20 cellular contexts compared by ENCODE assay signal in the genomic region with DNA sequence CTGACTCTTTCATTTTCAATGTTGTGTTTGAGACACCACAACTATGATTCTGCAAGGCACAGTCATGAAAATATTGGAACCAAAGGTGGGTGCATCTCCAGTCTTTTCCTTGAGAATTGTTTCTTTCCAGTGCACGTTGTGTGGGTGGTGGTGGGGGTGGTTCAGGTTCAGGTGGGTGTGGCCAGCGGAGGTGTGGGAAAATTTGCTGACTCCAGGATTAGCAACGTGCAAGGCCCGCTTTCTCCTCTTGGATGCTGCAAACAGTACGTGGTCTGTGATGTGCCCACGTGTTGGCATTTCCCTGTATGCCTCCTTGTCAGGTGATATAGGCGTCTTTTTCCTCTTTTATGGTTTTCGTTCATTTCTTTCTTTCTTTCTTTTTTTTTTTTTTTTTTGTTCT. TPM values are rescaled to one million over a fixed set of nuclear protein-coding genes. Genes with fewer than 3 reads are reported as not detected.
A peak's percentile ranks its signal among the peaks of the same experiment; 100 is the strongest.
DNase-seq lines count a peak whose midpoint lies in the region; ATAC-seq, FAIRE-seq and TF ChIP-seq lines count a peak whose summit lies in the region.
"Had no signal": no experiment of that assay in that cellular context is flagged by ENCODE, and none has a peak within 500 bp of the region (broad histone marks: within the 10 kb centered on the region; RNA-seq: fewer than 3 reads in every experiment).

No MANE protein-coding gene starts in this region.

- H2BK5ac ChIP-seq in mesenchymal stem cell (ENCODE audit: low read depth, low read length, poor library complexity, severe bottlenecking) = no peak overlapping the region

- TF ChIP-seq POLR2A in HepG2 (IDR thresholded peaks at IDR 0.05; ENCODE audit: insufficient read depth in 1 of 2, low read depth in 2 of 2, low read length in 2 of 2) (no peak), right lobe of liver (IDR thresholded peaks at IDR 0.05) (no peak), K562 (conservative IDR thresholded peaks at IDR 0.05) (no peak)

- H3K36me3 ChIP-seq in HepG2 (replicated peaks in 1 of 2; ENCODE audit: control insufficient read depth in 1 of 2, insufficient read depth in 2 of 2, low read length in 2 of 2) (no peaks in the 10 kb centered on the region), right lobe of liver (no peaks in the 10 kb centered on the region), K562 (ENCODE audit: control insufficient read depth, insufficient read depth, low read length) (no peaks in the 10 kb centered on the region), mesenchymal stem cell (ENCODE audit: control insufficient read depth in 1 of 2, insufficient read depth in 2 of 2, low read depth in 1 of 2, low read length in 2 of 2) (peaks cover 0 to 15% of the 10 kb centered on the region in 2 experiments)
- H3K36me3 ChIP-seq: HAP-1 had no signal

- H4K8ac ChIP-seq in mesenchymal stem cell (ENCODE audit: low read length) = no peak overlapping the region

- FAIRE-seq in HepG2 (lab: Jason Lieb, UNC) (no peak), K562 (lab: Jason Lieb, UNC) (no peak)
- FAIRE-seq: A204.1, D721Med, G401.6, GM12891, GM19239 had no signal

- CTCF ChIA-PET in HepG2 (lab: Yijun Ruan, JAX; ENCODE audit: low intra/inter-chr PET ratio, low total read pairs) = no interaction called here
- CTCF ChIA-PET in K562 (lab: Yijun Ruan, JAX; ENCODE audit: low intra/inter-chr PET ratio) = interaction anchor here (0.7 kb wide), 1 partner anchor 609 kb away, joined by 3 read pairs; no protein-coding TSS in a partner anchor

- no peak overlapping the region for H2BK120ac ChIP-seq in mesenchymal stem cell (ENCODE audit: low read depth, low read length)

- H3K27ac ChIP-seq in HepG2 (ENCODE audit: extremely low read length, insufficient read depth, low read length) = no peak overlapping the region
- H3K27ac ChIP-seq in right lobe of liver = no peak overlapping the region
- no peak overlapping the region for H3K27ac ChIP-seq in K562 (ENCODE audit: extremely low read depth, low read depth, low read length)
- no peak overlapping the region for H3K27ac ChIP-seq in mesenchymal stem cell (ENCODE audit: low read length, poor library complexity, severe bottlenecking)
- H3K27ac ChIP-seq: C4-2B, GM23248, HL-60 had no signal

- TF ChIP-seq EP300 in HepG2 (IDR thresholded peaks at IDR 0.05; ENCODE audit: low read depth in 2 of 2, low read length in 2 of 2) (no peak), HepG2 (CRISPR knock-in tag; IDR thresholded peaks at IDR 0.05; ENCODE audit: borderline replicate concordance) (no peak), K562 (IDR thresholded peaks at IDR 0.05; ENCODE audit: low read length) (no peak)

- H3K4me3 ChIP-seq in HepG2 (replicated peaks in 1 of 3; ENCODE audit: insufficient read depth in 1 of 3, low read depth in 2 of 3, low read length in 3 of 3) (no peak overlapping the region), right lobe of liver (no peak overlapping the region), K562 (no peak overlapping the region), mesenchymal stem cell (ENCODE audit: insufficient read depth in 1 of 2, low read depth in 1 of 2, low read length in 2 of 2) (no peak overlapping the region)
- H3K4me3 ChIP-seq: GM23248, HAP-1 had no signal

- H4K20me1 ChIP-seq in HepG2 (ENCODE audit: insufficient read depth, low read length) (no peaks in the 10 kb centered on the region), K562 (replicated peaks; ENCODE audit: control insufficient read depth, insufficient read depth, low read length) (peaks cover 5% of the 10 kb centered on the region; the same call in 1 of the 2 replicates)

- no peak overlapping the region for H2AK5ac ChIP-seq in mesenchymal stem cell (ENCODE audit: low read length, severe bottlenecking)

- no peak for TF ChIP-seq CTCF in HepG2 (CRISPR knock-in tag; IDR thresholded peaks at IDR 0.05)
- TF ChIP-seq CTCF in right lobe of liver (IDR thresholded peaks at IDR 0.05) = no peak
- TF ChIP-seq CTCF in K562 (IDR thresholded peaks at IDR 0.05 in 2 of 3, conservative IDR thresholded peaks at IDR 0.05 in 1 of 3; ENCODE audit: insufficient read depth in 2 of 3, low read depth in 1 of 3, low read length in 3 of 3) = no peak

- no peak overlapping the region for H3K4ac ChIP-seq in mesenchymal stem cell (ENCODE audit: low read depth in 1 of 2, low read length in 2 of 2)

- POLR2A ChIA-PET in HepG2 (lab: Yijun Ruan, JAX) (no interaction called here), K562 (lab: Yijun Ruan, JAX) (no interaction called here)

- ATAC-seq in HepG2 (no peak), right lobe of liver (no peak), K562 (no peak)
- no peak for ATAC-seq in stimulated activated naive CD8-positive, alpha-beta T cell treated with anti-CD3 and anti-CD28 coated beads, Interleukin-15, Interleukin-2, amounts not matched to agents 100 U/mL and 50 U/mL, for 24 hours

- in situ Hi-C loops in HepG2 (cut with HindIII; ENCODE audit: extremely low pct_ligation_motif_present, low pct_unique_long_range_greater_than_20kb) = no loop called here
- in situ Hi-C loops in K562 (cut with MboI) = no loop called here

- H3K9ac ChIP-seq in HepG2 (ENCODE audit: insufficient read depth, low read depth, low read length) = no peak overlapping the region
- H3K9ac ChIP-seq in K562 (ENCODE audit: insufficient read depth in 1 of 2, low read depth in 2 of 2, low read length in 2 of 2) = no peak overlapping the region
- no peak overlapping the region for H3K9ac ChIP-seq in mesenchymal stem cell (ENCODE audit: low read length)
- H3K9ac ChIP-seq: GM23248 had no signal

- no peak overlapping the region for H2AFZ ChIP-seq in HepG2 (ENCODE audit: low read length)
- no peak overlapping the region for H2AFZ ChIP-seq in K562 (ENCODE audit: low read depth, low read length)
- no peak overlapping the region for H2AFZ ChIP-seq in mesenchymal stem cell (ENCODE audit: low read depth, low read length)
- H2AFZ ChIP-seq: GM23248 had no signal

- H2BK15ac ChIP-seq in mesenchymal stem cell (ENCODE audit: low read depth, poor library complexity, severe bottlenecking) = no peak overlapping the region

- peaks cover 42% of the 10 kb centered on the region for H3K79me1 ChIP-seq in mesenchymal stem cell (replicated peaks; ENCODE audit: low read length, poor library complexity, severe bottlenecking)

- peaks cover 0 to 12% of the 10 kb centered on the region in 2 experiments; a peak in 2 of 5 replicates for H3K27me3 ChIP-seq in HepG2 (ENCODE audit: control insufficient read depth in 1 of 2, insufficient read depth in 2 of 2, low read length in 2 of 2)
- H3K27me3 ChIP-seq in right lobe of liver = no peaks in the 10 kb centered on the region
- H3K27me3 ChIP-seq in K562 (ENCODE audit: control insufficient read depth in 2 of 2, insufficient read depth in 2 of 2, low read length in 2 of 2) = peaks cover 32 to 44% of the 10 kb centered on the region in 2 experiments
- no peaks in the 10 kb centered on the region for H3K27me3 ChIP-seq in mesenchymal stem cell (ENCODE audit: control insufficient read depth in 1 of 2, insufficient read depth in 1 of 2, low read length in 2 of 2)

- H2BK12ac ChIP-seq in mesenchymal stem cell (ENCODE audit: low read length in 2 of 2) = no peak overlapping the region

- TF ChIP-seq RAD21 in HepG2 (CRISPR knock-in tag; IDR thresholded peaks at IDR 0.05) (no peak), K562 (CRISPR knock-in tag; conservative IDR thresholded peaks at IDR 0.05 in 1 of 2, IDR thresholded peaks at IDR 0.05 in 1 of 2) (no peak)

- no peaks in the 10 kb centered on the region for H3K9me3 ChIP-seq in HepG2 (ENCODE audit: low read length)
- H3K9me3 ChIP-seq in right lobe of liver = no peaks in the 10 kb centered on the region
- no peaks in the 10 kb centered on the region for H3K9me3 ChIP-seq in K562 (replicated peaks; ENCODE audit: control insufficient read depth, insufficient read depth, low read depth, low read length)
- H3K9me3 ChIP-seq in mesenchymal stem cell (ENCODE audit: control insufficient read depth, low read length) = no peaks in the 10 kb centered on the region
- H3K9me3 ChIP-seq: Caco-2, HAP-1 had no signal

- H3K79me2 ChIP-seq in HepG2 (ENCODE audit: insufficient read depth, low read length) = no peaks in the 10 kb centered on the region
- H3K79me2 ChIP-seq in K562 (ENCODE audit: control insufficient read depth, insufficient read depth, low read length) = no peaks in the 10 kb centered on the region

- H3K4me2 ChIP-seq in HepG2 (ENCODE audit: low read depth, low read length) = no peak overlapping the region
- H3K4me2 ChIP-seq in K562 (ENCODE audit: insufficient read depth, low read length) = no peak overlapping the region
- no peak overlapping the region for H3K4me2 ChIP-seq in mesenchymal stem cell (ENCODE audit: low read length, poor library complexity, severe bottlenecking)

- no peaks in the 10 kb centered on the region for H3K9me1 ChIP-seq in K562 (ENCODE audit: control insufficient read depth, insufficient read depth, low read length)

- DNase-seq in HepG2 (ENCODE audit: low spot score) = no peak
- no peak for DNase-seq in right lobe of liver
- DNase-seq in K562 (ENCODE audit: extremely low read depth in 1 of 4, low spot score in 3 of 4) = no peak
- DNase-seq in mesenteric fat pad (ENCODE audit: low spot score) = peak; percentile 79
- DNase-seq in amniotic stem cell (lab: John Stamatoyannopoulos, UW) = no peak
- no peak for DNase-seq in stimulated activated naive CD8-positive, alpha-beta T cell treated with anti-CD3 and anti-CD28 coated beads, Interleukin-15, Interleukin-2, amounts not matched to agents 100 U/mL and 50 U/mL, for 24 hours
- DNase-seq in mesenchymal stem cell = no peak
- DNase-seq: AML-193; CD4-positive, alpha-beta T cell; GM23248; IMR-90 had no signal

- no peak overlapping the region for H3K23ac ChIP-seq in mesenchymal stem cell (ENCODE audit: low read length in 2 of 2)

- H3K4me1 ChIP-seq in HepG2 (ENCODE audit: insufficient read depth, low read length) = peaks cover 6% of the 10 kb centered on the region; the same call in 1 of the 2 replicates
- peaks cover 0 to 19% (median 3%) of the 10 kb centered on the region in 4 donors for H3K4me1 ChIP-seq in right lobe of liver
- H3K4me1 ChIP-seq in K562 (replicated peaks in 1 of 2; ENCODE audit: control insufficient read depth in 2 of 2, insufficient read depth in 2 of 2, low read length in 2 of 2) = no peaks in the 10 kb centered on the region; a peak in 1 of 5 replicates
- H3K4me1 ChIP-seq in mesenchymal stem cell (ENCODE audit: control insufficient read depth, insufficient read depth, low read depth, low read length) = peaks cover 3% of the 10 kb centered on the region
- H3K4me1 ChIP-seq: HAP-1 had no signal

- BruUV-seq in HepG2 (replicated peaks; lab: Mats Ljungman, UMichigan) (no TSS peak), K562 (replicated peaks; lab: Mats Ljungman, UMichigan) (no TSS peak)

- no peak overlapping the region for H3K14ac ChIP-seq in mesenchymal stem cell (ENCODE audit: low read length in 2 of 2)

- intact Hi-C loops in HepG2 (cut with micrococcal nuclease; ENCODE audit: unreplicated experiment) = no loop called here
- intact Hi-C loops in right lobe of liver (cut with DNase I) = no loop called here
- intact Hi-C loops in K562 (cut with micrococcal nuclease) = loop anchor here (10.0 kb wide), 1 partner anchor 144 kb away; no protein-coding TSS in a partner anchor

- no peak overlapping the region for H3K18ac ChIP-seq in mesenchymal stem cell (ENCODE audit: low read depth in 1 of 2, low read length in 2 of 2)

- WGBS in HepG2 (ENCODE audit: low lambda C conversion rate) = 58% methylated on average over 8 of the region's 8 CpGs
- WGBS in right lobe of liver (ENCODE audit: insufficient coverage, low coverage, low lambda C conversion rate, missing lambda C conversion rate) = 96% methylated on average over 5 of the region's 8 CpGs
- 7% methylated on average over 7 of the region's 8 CpGs for WGBS in K562 (ENCODE audit: insufficient coverage, low coverage, missing lambda C conversion rate)
- 95% methylated on average over 8 of the region's 8 CpGs for WGBS in mesenchymal stem cell

- no peak overlapping the region for H4K91ac ChIP-seq in mesenchymal stem cell (ENCODE audit: low read length)

RNA-seq across cellular contexts. Expression of a gene that starts 59.1 kb away (rescaled TPM):
- total RNA-seq in HepG2 (2016; rRNA removed; fragmentation: Illumina TruSeq; extraction: Trizol) (not detected in 2 replicates), right lobe of liver (10 to 100 TPM in 3 of 6 experiments, 1 to 10 TPM in 3; 5.3 to 10.8 (median 9.5) TPM), K562 (2014; rRNA removed) (not detected in 2 replicates), K562 (2014; rRNA removed; fragmentation: Illumina TruSeq; extraction: Trizol) (0.18 TPM in 1 of 2 replicates, not detected in the other), K562 (2015; rRNA removed; fragmentation: Illumina TruSeq; extraction: Trizol) (not detected in 2 replicates), K562 (2021) (0.09 and 0.24 TPM in 2 replicates), mesenteric fat pad (16.5 TPM)
- not detected in 2 replicates for total RNA-seq in HepG2 (2016; cell fraction: cytosol; rRNA removed; fragmentation: Illumina TruSeq; extraction: Trizol; ENCODE audit: low read depth)
- not detected in 2 replicates for total RNA-seq in HepG2 (2016; cell fraction: insoluble cytoplasmic fraction; rRNA removed; fragmentation: Illumina TruSeq; extraction: Trizol)
- not detected in 2 replicates for total RNA-seq in HepG2 (2016; cell fraction: membrane; rRNA removed; fragmentation: Illumina TruSeq; extraction: Trizol)
- total RNA-seq in HepG2 (2016; cell fraction: nucleus; rRNA removed; fragmentation: Illumina TruSeq; extraction: Trizol) = not detected in 2 replicates
- polyA plus RNA-seq in HepG2 (2011; rRNA removed) (under 0.01 TPM in 1 of 2 replicates, not detected in the other), K562 (2011; rRNA removed) (0.04 TPM in 1 of 2 replicates, not detected in the other), K562 (2014; fragmentation: Illumina TruSeq; extraction: Trizol) (0.12 TPM in 2 replicates), K562 (2014; fragmentation: Nextera tagmentation; extraction: Ambion mirVana) (not detected), K562 (2014; rRNA removed) (0.04 and 0.23 TPM in 2 replicates)
- polyA plus RNA-seq in HepG2 (2011; cell fraction: cytosol; rRNA removed) = 0.01 TPM in 1 of 2 replicates, not detected in the other
- polyA plus RNA-seq in HepG2 (2011; cell fraction: nucleus; rRNA removed) = 0.07 TPM in 1 of 2 replicates, not detected in the other
- polyA plus RNA-seq in HepG2 (2012) = not detected in 2 replicates
- not detected in 2 replicates for polyA plus RNA-seq in HepG2 (2016; cell fraction: cytosol; fragmentation: Illumina TruSeq; extraction: Trizol; ENCODE audit: low read depth)
- not detected in 2 replicates for polyA plus RNA-seq in HepG2 (2016; cell fraction: insoluble cytoplasmic fraction; fragmentation: Illumina TruSeq; extraction: Trizol; ENCODE audit: low read depth)
- polyA plus RNA-seq in HepG2 (2016; cell fraction: membrane; fragmentation: Illumina TruSeq; extraction: Trizol; ENCODE audit: low read depth) = not detected in 2 replicates
- polyA plus RNA-seq in HepG2 (2016; cell fraction: nucleus; fragmentation: Illumina TruSeq; extraction: Trizol; ENCODE audit: insufficient read depth, low read depth) = not detected in 2 replicates
- 5.4 TPM in 1 of 2 replicates, not detected in the other for polyA minus RNA-seq in HepG2 (2011; rRNA and poly(A)+ RNA removed; ENCODE audit: low replicate concordance)
- polyA minus RNA-seq in HepG2 (2011; cell fraction: cytosol; rRNA and poly(A)+ RNA removed) = 0.09 TPM in 1 of 2 replicates, not detected in the other
- not detected in 2 replicates for polyA minus RNA-seq in HepG2 (2011; cell fraction: nucleus; rRNA and poly(A)+ RNA removed)
- 0.23 and 0.60 TPM in 2 replicates for total RNA-seq in K562 (2011; cell fraction: chromatin; rRNA removed; ENCODE audit: low replicate concordance)
- not detected in 2 replicates for total RNA-seq in K562 (2011; cell fraction: nucleolus; rRNA removed)
- 0.15 and 0.84 TPM in 2 replicates for total RNA-seq in K562 (2011; cell fraction: nucleoplasm; rRNA removed)
- 0.03 and 0.13 TPM in 2 replicates for polyA plus RNA-seq in K562 (2011; cell fraction: cytosol; rRNA removed)
- polyA plus RNA-seq in K562 (2011; cell fraction: nucleus; rRNA removed) = 0.07 and 0.10 TPM in 2 replicates
- 0.12 and 0.46 TPM in 2 replicates for polyA plus RNA-seq in K562 (2012)
- polyA minus RNA-seq in K562 (2011; rRNA and poly(A)+ RNA removed) = 0.12 TPM in 1 of 2 replicates, not detected in the other
- not detected in 2 replicates for polyA minus RNA-seq in K562 (2011; cell fraction: cytosol; rRNA and poly(A)+ RNA removed)
- polyA minus RNA-seq in K562 (2011; cell fraction: nucleus; rRNA and poly(A)+ RNA removed) = not detected in 2 replicates
- polyA plus RNA-seq in mesenchymal stem cell (2013, experiment 1 of 2) = 7.6 TPM
- polyA plus RNA-seq in mesenchymal stem cell (2013, experiment 2 of 2) = 7.8 TPM
